ENCODE assay signal across 9 cellular contexts in genomic region chr19:36605839-36606478, GRCh38. TPM values are rescaled to one million over a fixed set of nuclear protein-coding genes. Genes with fewer than 3 reads are reported as not detected.
DNase-seq lines count a peak whose midpoint lies in the region; ATAC-seq, FAIRE-seq and TF ChIP-seq lines count a peak whose summit lies in the region.
"Had no signal": no experiment of that assay in that cellular context is flagged by ENCODE, and none has a peak within 500 bp of the region (broad histone marks: within the 10 kb centered on the region; RNA-seq: fewer than 3 reads in every experiment).

No MANE protein-coding gene starts in this region.

- peak overlapping the region; percentile 92 for H3K4me3 ChIP-seq in BE2C (ENCODE audit: low read depth, low read length)
- peak overlapping the region; percentile 67 for H3K4me3 ChIP-seq in WERI-Rb-1 (ENCODE audit: low read depth, low read length)
- H3K4me3 ChIP-seq in right atrium auricular region, result peak overlapping the region; percentile 54 to 78
- H3K4me3 ChIP-seq in small intestine (ENCODE audit: low read depth in 1 of 2, low read length in 2 of 2), result peak overlapping the region in 1 of 2 donors; percentile 2

- TF ChIP-seq CTCF in BE2C (IDR thresholded peaks at IDR 0.05; ENCODE audit: low read depth, low read length) (no peak), WERI-Rb-1 (IDR thresholded peaks at IDR 0.05; ENCODE audit: low read depth, low read length) (no peak), right atrium auricular region (IDR thresholded peaks at IDR 0.05) (no peak)

- H3K27me3 ChIP-seq in BE2C (no peaks in the 10 kb centered on the region), WERI-Rb-1 (ENCODE audit: insufficient read depth, low read depth, severe bottlenecking) (no peaks in the 10 kb centered on the region), right atrium auricular region (no peaks in the 10 kb centered on the region), small intestine (ENCODE audit: control insufficient read depth in 2 of 2, insufficient read depth in 2 of 2, low read length in 2 of 2) (no peaks in the 10 kb centered on the region)

- ATAC-seq in GM21786 (IDR thresholded peaks at IDR 0.05; ENCODE audit: unreplicated experiment), result peak; percentile 27
- no peak for ATAC-seq in HG03439 (IDR thresholded peaks at IDR 0.05; ENCODE audit: unreplicated experiment)

- FAIRE-seq in small intestine (lab: Jason Lieb, UNC), result no peak
- FAIRE-seq: islet of Langerhans had no signal

- H3K9me3 ChIP-seq in BE2C (no peaks in the 10 kb centered on the region), WERI-Rb-1 (ENCODE audit: severe bottlenecking) (no peaks in the 10 kb centered on the region), right atrium auricular region (no peaks in the 10 kb centered on the region), small intestine (ENCODE audit: control insufficient read depth, low read depth) (peaks cover 6% of the 10 kb centered on the region)

- 1 to 20% (median 7%) methylated on average over 2 of the region's 2 CpGs for WGBS in small intestine, 3 donors

- H3K27ac ChIP-seq in WERI-Rb-1 (peak overlapping the region; percentile 91), right atrium auricular region (peak overlapping the region; percentile 89 to 91), small intestine (ENCODE audit: low read depth in 1 of 2, low read length in 1 of 2) (peak overlapping the region; percentile 17 to 87)

- DNase-seq in BE2C (no peak), WERI-Rb-1 (no peak), right atrium auricular region (ENCODE audit: low spot score) (no peak), small intestine (no peak), ACHN (no peak), LoVo (ENCODE audit: low spot score) (no peak)

- peaks cover 17% of the 10 kb centered on the region for H3K36me3 ChIP-seq in BE2C
- peaks cover 40% of the 10 kb centered on the region for H3K36me3 ChIP-seq in WERI-Rb-1
- peaks cover 25% of the 10 kb centered on the region for H3K36me3 ChIP-seq in right atrium auricular region
- H3K36me3 ChIP-seq in small intestine (ENCODE audit: control insufficient read depth in 2 of 2, insufficient read depth in 2 of 2, low read length in 2 of 2), result peaks cover 0 to 4% of the 10 kb centered on the region in 2 donors

- in situ Hi-C loops in ACHN (cut with HindIII; ENCODE audit: low pct_ligation_motif_present, low pct_unique_long_range_greater_than_20kb, low sequenced_read_pairs), result no loop called here

- H3K4me1 ChIP-seq in BE2C, result no peaks in the 10 kb centered on the region
- peaks cover 0 to 18% of the 10 kb centered on the region in 2 donors for H3K4me1 ChIP-seq in right atrium auricular region
- peaks cover 0 to 4% of the 10 kb centered on the region in 2 donors for H3K4me1 ChIP-seq in small intestine (ENCODE audit: control insufficient read depth in 2 of 2, insufficient read depth in 1 of 2, low read depth in 1 of 2, low read length in 1 of 2)

RNA-seq across cellular contexts. Expression of gene ZNF382, which starts 0.8 kb away (rescaled TPM):
- 5.2 TPM for polyA plus RNA-seq in BE2C (2012; ENCODE audit: insufficient read depth, insufficient read length, low read depth)
- total RNA-seq in right atrium auricular region, result 10 to 100 TPM in 1 of 2 donors, 1 to 10 TPM in 1; 9.8 to 11.9 TPM
- under 1 TPM in 1 of 3 donors, not detected in 2; 0.64 TPM for polyA plus RNA-seq in small intestine

RNA-seq across cellular contexts. Expression of gene ZNF529, which starts 32.9 kb away (rescaled TPM):
- polyA plus RNA-seq in BE2C (2012; ENCODE audit: insufficient read depth, insufficient read length, low read depth), result 7.5 TPM
- total RNA-seq in right atrium auricular region, result 10 to 100 TPM; 10.8 to 11.5 TPM
- polyA plus RNA-seq in small intestine, result 1 to 10 TPM in 2 of 3 donors, under 1 TPM in 1; 0.81 to 2.2 (median 1.1) TPM
